In the genomic region with DNA sequence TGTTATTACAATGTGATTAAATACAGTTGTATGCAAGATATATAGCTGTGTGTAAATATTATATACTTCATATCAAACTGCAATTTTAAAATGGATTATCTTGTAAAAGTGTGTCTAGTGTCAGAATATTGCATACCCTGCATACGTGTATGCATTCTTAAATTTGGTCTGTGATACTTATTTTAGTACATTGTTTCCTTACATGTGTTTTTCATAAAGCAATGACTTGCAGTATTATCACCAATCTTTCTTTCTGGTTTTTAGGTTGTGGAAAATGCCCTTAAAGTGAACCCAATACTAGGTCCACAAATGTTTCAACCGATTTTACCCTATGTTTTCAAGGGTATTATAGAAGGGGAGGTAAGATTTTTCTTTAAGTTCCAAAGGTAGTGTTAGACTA, we compare ENCODE assay signal across 1 cellular context.
A peak's percentile ranks its signal among the peaks of the same experiment; 100 is the strongest.
TF ChIP-seq lines count a peak whose summit lies in the region.

No MANE protein-coding gene starts in this region.

TF ChIP-seq in HepG2, 621 proteins besides CTCF, POLR2A, EP300 and RAD21:
- TF ChIP-seq MAFK (conservative IDR thresholded peaks at IDR 0.05 in 1 of 2, IDR thresholded peaks at IDR 0.05 in 1 of 2; ENCODE audit: low read length in 2 of 2) (no peak), IKZF1 (IDR thresholded peaks at IDR 0.05) (no peak), NFYC (CRISPR knock-in tag; IDR thresholded peaks at IDR 0.05) (no peak), ZSCAN31 (CRISPR knock-in tag; IDR thresholded peaks at IDR 0.05; ENCODE audit: low read depth) (no peak), NFE2L2 (IDR thresholded peaks at IDR 0.05; ENCODE audit: low read length) (peak; percentile 59; the same call in 1 of the 2 replicates), ZMAT3 (CRISPR knock-in tag; conservative IDR thresholded peaks at IDR 0.05) (no peak)
